In the genomic region with DNA sequence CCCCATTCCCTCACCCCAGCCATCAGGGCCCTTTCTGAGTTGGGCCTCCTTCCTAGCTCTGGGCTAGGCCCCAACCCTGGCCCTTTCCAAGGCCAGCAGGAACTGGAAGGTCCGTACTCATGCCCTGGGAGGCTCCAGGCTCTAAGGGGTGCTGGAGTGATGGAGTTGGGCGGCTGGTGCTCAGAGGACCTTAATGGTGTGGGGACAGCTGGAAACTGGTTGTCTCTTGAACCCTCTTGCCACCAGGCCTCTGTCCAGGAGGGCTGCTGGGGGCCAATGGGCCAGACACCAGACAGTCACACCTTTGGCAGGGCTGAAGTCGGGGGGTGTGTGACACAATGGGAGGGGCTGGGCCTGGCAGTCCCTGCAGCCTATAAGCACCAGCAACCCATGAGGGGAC, we compare ENCODE assay signal across 21 cellular contexts. TPM values are rescaled to one million over a fixed set of nuclear protein-coding genes. Genes with fewer than 3 reads are reported as not detected.
"Had no signal": no experiment of that assay in that cellular context is flagged by ENCODE, and none has a peak within 500 bp of the region (broad histone marks: within the 10 kb centered on the region; RNA-seq: fewer than 3 reads in every experiment).

No MANE protein-coding gene starts in this region.

- H3K36me3 ChIP-seq: neutrophil, suprapubic skin, transverse colon had no signal

- ATAC-seq: left ventricle myocardium superior; naive thymus-derived CD4-positive, alpha-beta T cell had no signal

- H3K4me3 Mint-ChIP-seq: activated naive CD8-positive, alpha-beta T cell treated with anti-CD3 and anti-CD28 coated beads for 36 hours; activated T-helper 1 cell treated with anti-CD3 and anti-CD28 coated beads, Interleukin-12 subunit alpha, Interleukin-12 subunit beta, Interleukin-2, Interleukin-4 antibody, amounts not matched to agents 30 ng/mL and 10 ng/mL and 1 ng/mL, durations not matched to agents 14 hours and 24 hours and 36 hours; naive thymus-derived CD4-positive, alpha-beta T cell; stimulated activated naive CD8-positive, alpha-beta T cell treated with anti-CD3 and anti-CD28 coated beads, Interleukin-15, Interleukin-2, amounts not matched to agents 100 ng/mL and 50 ng/mL, for 24 hours had no signal

- H3K36me3 Mint-ChIP-seq: activated naive CD8-positive, alpha-beta T cell treated with anti-CD3 and anti-CD28 coated beads for 36 hours had no signal

- H3K4me2 ChIP-seq: hepatocyte had no signal

- H3K4me1 ChIP-seq: transverse colon had no signal

- DNase-seq: activated CD4-positive, alpha-beta T cell treated with anti-CD3 and anti-CD28 coated beads, Interleukin-2, amount 50 U/mL, for 1 hour; activated CD4-positive, CD25-positive, alpha-beta regulatory T cell; activated gamma-delta T cell treated with Interleukin-2 at 50 U/mL for 16 hours; activated naive CD8-positive, alpha-beta T cell treated with anti-CD3 and anti-CD28 coated beads for 36 hours; amniotic stem cell; foreskin fibroblast; left ventricle myocardium superior; stimulated activated CD4-positive, alpha-beta T cell treated with anti-CD3 and anti-CD28 coated beads, Interleukin-12 subunit alpha, Interleukin-12 subunit beta, amount 100 ng/mL, for 4 hours; stimulated activated CD4-positive, alpha-beta T cell treated with anti-CD3 and anti-CD28 coated beads, Interleukin-1b, Interleukin-23, amount 100 ng/mL, for 48 hours; T-helper 1 cell; T-helper 9 cell; transverse colon had no signal

- H3K27ac ChIP-seq: epithelial cell of prostate, hepatocyte, neutrophil, suprapubic skin, transverse colon had no signal

- H3K79me2 ChIP-seq: hepatocyte had no signal

- H3K4me3 ChIP-seq: hepatocyte, suprapubic skin, transverse colon had no signal

- H3K27me3 ChIP-seq: hepatocyte, neutrophil, transverse colon had no signal

- H3K9me3 Mint-ChIP-seq: activated naive CD8-positive, alpha-beta T cell treated with anti-CD3 and anti-CD28 coated beads for 36 hours; activated T-helper 1 cell treated with anti-CD3 and anti-CD28 coated beads, Interleukin-12 subunit alpha, Interleukin-12 subunit beta, Interleukin-2, Interleukin-4 antibody, amounts not matched to agents 30 ng/mL and 10 ng/mL and 1 ng/mL, durations not matched to agents 14 hours and 24 hours and 36 hours; naive thymus-derived CD4-positive, alpha-beta T cell; stimulated activated naive CD8-positive, alpha-beta T cell treated with anti-CD3 and anti-CD28 coated beads, Interleukin-15, Interleukin-2, amounts not matched to agents 100 ng/mL and 50 ng/mL, for 24 hours had no signal

- H2AFZ ChIP-seq: hepatocyte had no signal

- H3K27ac Mint-ChIP-seq: activated naive CD8-positive, alpha-beta T cell treated with anti-CD3 and anti-CD28 coated beads for 36 hours; activated T-helper 1 cell treated with anti-CD3 and anti-CD28 coated beads, Interleukin-12 subunit alpha, Interleukin-12 subunit beta, Interleukin-2, Interleukin-4 antibody, amounts not matched to agents 30 ng/mL and 10 ng/mL and 1 ng/mL, durations not matched to agents 14 hours and 24 hours and 36 hours; naive thymus-derived CD4-positive, alpha-beta T cell; stimulated activated naive CD8-positive, alpha-beta T cell treated with anti-CD3 and anti-CD28 coated beads, Interleukin-15, Interleukin-2, amounts not matched to agents 100 ng/mL and 50 ng/mL, for 24 hours had no signal

- H3K9me3 ChIP-seq: suprapubic skin, transverse colon had no signal

RNA-seq across cellular contexts. Expression of gene PADI1, which starts 9.2 kb away (rescaled TPM):
- total RNA-seq: activated naive CD8-positive, alpha-beta T cell treated with anti-CD3 and anti-CD28 coated beads for 36 hours; activated T-helper 1 cell treated with anti-CD3 and anti-CD28 coated beads, Interleukin-12 subunit alpha, Interleukin-12 subunit beta, Interleukin-2, Interleukin-4 antibody, amounts not matched to agents 30 ng/mL and 10 ng/mL and 1 ng/mL, durations not matched to agents 14 hours and 24 hours and 36 hours; hepatocyte; left ventricle myocardium superior; mucosa of gallbladder; naive thymus-derived CD4-positive, alpha-beta T cell had no signal

RNA-seq across cellular contexts. Expression of gene PADI3, which starts 53.2 kb away (rescaled TPM):
- total RNA-seq: activated naive CD8-positive, alpha-beta T cell treated with anti-CD3 and anti-CD28 coated beads for 36 hours; activated T-helper 1 cell treated with anti-CD3 and anti-CD28 coated beads, Interleukin-12 subunit alpha, Interleukin-12 subunit beta, Interleukin-2, Interleukin-4 antibody, amounts not matched to agents 30 ng/mL and 10 ng/mL and 1 ng/mL, durations not matched to agents 14 hours and 24 hours and 36 hours; dermis microvascular lymphatic vessel endothelial cell; hepatocyte; left ventricle myocardium superior; naive thymus-derived CD4-positive, alpha-beta T cell; transverse colon had no signal
